Comparison of ENCODE assay signal across 8 cellular contexts in the genomic region with DNA sequence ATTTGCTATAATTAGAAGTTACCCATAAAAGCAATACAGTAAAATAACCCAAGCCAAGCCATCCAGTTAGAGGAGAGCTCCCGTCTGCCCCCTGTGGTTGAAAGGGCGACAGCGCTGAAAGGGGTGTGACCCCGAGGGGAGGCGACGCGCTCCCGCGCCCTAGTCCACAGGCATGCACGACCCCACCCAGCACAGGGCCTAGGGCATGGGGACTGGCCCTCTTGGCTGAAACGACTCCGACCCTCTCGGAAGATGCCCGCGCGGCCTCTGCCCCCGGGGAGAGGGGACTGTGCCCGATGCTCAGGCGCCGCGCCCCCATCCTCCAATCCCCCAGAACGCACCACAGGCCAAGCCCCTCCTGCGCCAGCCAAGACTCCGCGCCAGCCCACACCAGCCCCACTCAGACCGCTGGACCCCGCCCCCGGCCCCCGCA.
A peak's percentile ranks its signal among the peaks of the same experiment; 100 is the strongest.
DNase-seq lines count a peak whose midpoint lies in the region; ATAC-seq and TF ChIP-seq lines count a peak whose summit lies in the region.

No MANE protein-coding gene starts in this region.

- no peaks in the 10 kb centered on the region for H3K36me3 Mint-ChIP-seq in CD4-positive, CD25-positive, alpha-beta regulatory T cell

- ATAC-seq in CD4-positive, CD25-positive, alpha-beta regulatory T cell (ENCODE audit: low read depth in 2 of 2), result peak; percentile 52 to 64
- peak; percentile 59 for ATAC-seq in GM21367 (IDR thresholded peaks at IDR 0.05; ENCODE audit: unreplicated experiment)

- no peak overlapping the region for H3K14ac ChIP-seq in trophoblast cell (ENCODE audit: low read length)

- H3K79me1 ChIP-seq in trophoblast cell (ENCODE audit: low read length), result no peaks in the 10 kb centered on the region

- TF ChIP-seq POLR2A in vagina (IDR thresholded peaks at IDR 0.05), result no peak

- H2BK5ac ChIP-seq in trophoblast cell (ENCODE audit: low read depth, low read length, poor library complexity), result no peak overlapping the region

- H3K4ac ChIP-seq in trophoblast cell (ENCODE audit: low read depth, low read length), result no peak overlapping the region

- H3K4me3 Mint-ChIP-seq in CD4-positive, CD25-positive, alpha-beta regulatory T cell, result peak overlapping the region; percentile 78 to 93 (median 82)

- H3K36me3 ChIP-seq in CD4-positive, CD25-positive, alpha-beta regulatory T cell (ENCODE audit: control insufficient read depth, insufficient read depth, low read length), result no peaks in the 10 kb centered on the region
- no peaks in the 10 kb centered on the region for H3K36me3 ChIP-seq in trophoblast cell (ENCODE audit: control insufficient read depth in 1 of 2, insufficient read depth in 2 of 2, low read length in 2 of 2)
- no peaks in the 10 kb centered on the region for H3K36me3 ChIP-seq in vagina

- no peak overlapping the region for H4K8ac ChIP-seq in trophoblast cell (ENCODE audit: low read depth, low read length)

- peaks cover 0 to 9% (median 5%) of the 10 kb centered on the region in 4 donors for H3K4me1 Mint-ChIP-seq in CD4-positive, CD25-positive, alpha-beta regulatory T cell

- no peak overlapping the region for H3K27ac ChIP-seq in CD4-positive, CD25-positive, alpha-beta regulatory T cell (ENCODE audit: insufficient read depth, low read length, poor library complexity, severe bottlenecking)
- H3K27ac ChIP-seq in trophoblast cell (ENCODE audit: low read depth, low read length) (no peak overlapping the region), vagina (peak overlapping the region; percentile 4)

- no CpG with 5 or more reads among the region's 29 CpGs for WGBS in trophoblast cell (ENCODE audit: extremely low coverage, insufficient coverage, insufficient read length)

- peak overlapping the region; percentile 67 for H2AFZ ChIP-seq in trophoblast cell (ENCODE audit: insufficient read depth, low read length, poor library complexity)

- H3K27ac Mint-ChIP-seq in CD4-positive, CD25-positive, alpha-beta regulatory T cell, result peak overlapping the region in 1 of 3 donors; percentile 59

- H3K4me1 ChIP-seq in CD4-positive, CD25-positive, alpha-beta regulatory T cell (ENCODE audit: control insufficient read depth, insufficient read depth, low read length, poor library complexity, severe bottlenecking), result peaks cover 10% of the 10 kb centered on the region
- H3K4me1 ChIP-seq in trophoblast cell (ENCODE audit: control insufficient read depth in 1 of 2, insufficient read depth in 2 of 2, low read length in 2 of 2) (peaks cover 8 to 10% of the 10 kb centered on the region in 2 experiments), vagina (peaks cover 17% of the 10 kb centered on the region)

- H2AK5ac ChIP-seq in trophoblast cell (ENCODE audit: low read length), result no peak overlapping the region

- H2BK120ac ChIP-seq in trophoblast cell (ENCODE audit: insufficient read depth, low read length, poor library complexity), result no peak overlapping the region

- no peak overlapping the region for H3K9ac ChIP-seq in trophoblast cell (ENCODE audit: low read length)

- no peak overlapping the region for H3K23ac ChIP-seq in trophoblast cell (ENCODE audit: low read length)

- H3K4me2 ChIP-seq in trophoblast cell (ENCODE audit: low read length), result peak overlapping the region; percentile 69

- peak in 1 of 3 experiments; percentile 24 for TF ChIP-seq CTCF in vagina (IDR thresholded peaks at IDR 0.05)

- no peaks in the 10 kb centered on the region for H3K27me3 ChIP-seq in CD4-positive, CD25-positive, alpha-beta regulatory T cell (ENCODE audit: control insufficient read depth, insufficient read depth, low read length)
- H3K27me3 ChIP-seq in trophoblast cell (ENCODE audit: insufficient read depth, low read length) (no peaks in the 10 kb centered on the region), vagina (no peaks in the 10 kb centered on the region)

- H3K18ac ChIP-seq in trophoblast cell (ENCODE audit: low read length), result no peak overlapping the region

- no peaks in the 10 kb centered on the region for H3K79me2 ChIP-seq in trophoblast cell (ENCODE audit: control insufficient read depth, insufficient read depth, low read length, poor library complexity)

- H3K9me3 Mint-ChIP-seq in CD4-positive, CD25-positive, alpha-beta regulatory T cell, result peaks cover 0 to 1% (median 0%) of the 10 kb centered on the region in 7 donors

- H2BK12ac ChIP-seq in trophoblast cell (ENCODE audit: low read length), result no peak overlapping the region

- intact Hi-C loops in vagina (cut with DNase I), result no loop called here

- no peaks in the 10 kb centered on the region for H3K9me3 ChIP-seq in CD4-positive, CD25-positive, alpha-beta regulatory T cell (ENCODE audit: control insufficient read depth in 2 of 2, low read length in 2 of 2)
- H3K9me3 ChIP-seq in trophoblast cell (ENCODE audit: insufficient read depth, low read depth, low read length) (no peaks in the 10 kb centered on the region), vagina (no peaks in the 10 kb centered on the region)

- no peak overlapping the region for H4K12ac ChIP-seq in trophoblast cell (ENCODE audit: low read depth, low read length)

- H3K27me3 Mint-ChIP-seq in CD4-positive, CD25-positive, alpha-beta regulatory T cell, result no peaks in the 10 kb centered on the region

- no peak overlapping the region for H4K91ac ChIP-seq in trophoblast cell (ENCODE audit: low read depth, low read length)

- peak in 2 of 3 donors; percentile 42 to 61 for DNase-seq in CD4-positive, CD25-positive, alpha-beta regulatory T cell
- DNase-seq in Jurkat, Clone E6-1 (ENCODE audit: low read depth, low spot score), result no peak
- DNase-seq in activated T-cell treated with anti-CD3 and anti-CD28 coated beads for 4 hours (peak; percentile 48), germinal center (ENCODE audit: low spot score) (peak; percentile 67), trophoblast cell (peak in 1 of 2 donors; percentile 55), vagina (ENCODE audit: extremely low spot score in 2 of 2) (peak in 1 of 2 donors; percentile 82), mucosa of gallbladder (ENCODE audit: low spot score) (no peak)

- H3K4me3 ChIP-seq in CD4-positive, CD25-positive, alpha-beta regulatory T cell (ENCODE audit: low read depth, low read length), result peak overlapping the region; percentile 24
- peak overlapping the region; percentile 45 for H3K4me3 ChIP-seq in Jurkat, Clone E6-1 (ENCODE audit: low read length)
- H3K4me3 ChIP-seq in trophoblast cell (ENCODE audit: low read depth, low read length) (peak overlapping the region; percentile 63), vagina (peak overlapping the region; percentile 45 to 47)

Comparison
In these comparisons a context has a peak if more than half of its experiments do, and no peak if none do; other contexts are left out.
1. DNase-seq: peak in CD4-positive, CD25-positive, alpha-beta regulatory T cell (2 of 3), activated T-cell treated with anti-CD3 and anti-CD28 coated beads for 4 hours (single experiment) and germinal center (single experiment); none in Jurkat, Clone E6-1 (single experiment) and mucosa of gallbladder (single experiment).
2. Peak in every context shown above with its lines, with median percentiles within 50 percentile points of each other: H3K4me3 ChIP-seq.